Comparison of ENCODE assay signal across 11 cellular contexts in genomic region chr3:158775801-158776399, GRCh38. TPM values are rescaled to one million over a fixed set of nuclear protein-coding genes. Genes with fewer than 3 reads are reported as not detected.
DNase-seq lines count a peak whose midpoint lies in the region; ATAC-seq and TF ChIP-seq lines count a peak whose summit lies in the region.
"Had no signal": no experiment of that assay in that cellular context is flagged by ENCODE, and none has a peak within 500 bp of the region (broad histone marks: within the 10 kb centered on the region; RNA-seq: fewer than 3 reads in every experiment).

No MANE protein-coding gene starts in this region.

- TF ChIP-seq CTCF in esophagus squamous epithelium (IDR thresholded peaks at IDR 0.05) = no peak

- no peaks in the 10 kb centered on the region for H3K36me3 ChIP-seq in esophagus squamous epithelium

- TF ChIP-seq POLR2A in esophagus squamous epithelium (IDR thresholded peaks at IDR 0.05) = no peak

- no peak overlapping the region for H3K4me3 ChIP-seq in esophagus squamous epithelium
- H3K4me3 ChIP-seq: smooth muscle cell had no signal

- H3K4me1 ChIP-seq in esophagus squamous epithelium = peaks cover 0 to 23% (median 0%) of the 10 kb centered on the region in 3 donors

- intact Hi-C loops in esophagus squamous epithelium (cut with DNase I) = no loop called here

- H3K27ac ChIP-seq in esophagus squamous epithelium = peak overlapping the region in 2 of 4 donors; percentile 10 to 33

- H3K9me3 ChIP-seq in esophagus squamous epithelium = no peaks in the 10 kb centered on the region

- 75 to 92% methylated on average over 2 of the region's 2 CpGs for WGBS in esophagus squamous epithelium, 2 donors

- ATAC-seq in GM19397 (IDR thresholded peaks at IDR 0.05; ENCODE audit: unreplicated experiment) (peak; percentile 65), HG02973 (IDR thresholded peaks at IDR 0.05; ENCODE audit: unreplicated experiment) (peak; percentile 60)

- DNase-seq in RPMI7951 (ENCODE audit: low read depth) (peak; percentile 61), renal cortical epithelial cell (ENCODE audit: low read depth) (peak; percentile 35), esophagus squamous epithelium (lab: John Stamatoyannopoulos, UW) (no peak), iPS-NIHi7 (ENCODE audit: extremely low spot score) (no peak)
- DNase-seq in activated CD8-positive, alpha-beta memory T cell treated with anti-CD3 and anti-CD28 coated beads, Interleukin-2, amount 50 U/mL, for 48 hours = no peak
- DNase-seq: left ventricle myocardium superior, NCI-H1092 treated with DMSO at 0.1 percent for 48 hours, NCI-H510A treated with DMSO at 0.1 percent for 48 hours had no signal

- no peaks in the 10 kb centered on the region for H3K27me3 ChIP-seq in esophagus squamous epithelium

RNA-seq across cellular contexts. Expression of gene MFSD1, which starts 26.0 kb away (rescaled TPM):
- total RNA-seq in RPMI7951 (2014; rRNA removed; shearing (Covaris generic)) = 105 and 119 TPM in 2 replicates
- total RNA-seq in renal cortical epithelial cell (97.6 and 98.1 TPM in 2 replicates), esophagus squamous epithelium (100 to 1,000 TPM in 2 of 4 donors, 10 to 100 TPM in 2; 72.7 to 108 (median 98.2) TPM)

RNA-seq across cellular contexts. Expression of gene RARRES1, which starts 43.6 kb away (rescaled TPM):
- 3.7 and 4.0 TPM in 2 replicates for total RNA-seq in RPMI7951 (2014; rRNA removed; shearing (Covaris generic))
- total RNA-seq in renal cortical epithelial cell (7.8 and 27.5 TPM in 2 replicates), esophagus squamous epithelium (10 to 100 TPM in 1 of 4 donors, 1 to 10 TPM in 3; 1.4 to 53.3 (median 6.4) TPM)

Comparison
In these comparisons a context has a peak if more than half of its experiments do, and no peak if none do; other contexts are left out.
1. DNase-seq: peak in RPMI7951 (single experiment) and renal cortical epithelial cell (single experiment); none in esophagus squamous epithelium (single experiment), iPS-NIHi7 (single experiment) and activated CD8-positive, alpha-beta memory T cell treated with anti-CD3 and anti-CD28 coated beads, Interleukin-2, amount 50 U/mL, for 48 hours (single experiment).